In genomic region chr15:98548172-98548971, GRCh38 we compare ENCODE assay signal across 8 cellular contexts.
DNase-seq lines count a peak whose midpoint lies in the region; ATAC-seq, FAIRE-seq and TF ChIP-seq lines count a peak whose summit lies in the region.

No MANE protein-coding gene starts in this region.

- H3K27ac ChIP-seq in body of pancreas, result peak overlapping the region in 3 of 4 donors; percentile 72 to 75 (median 74)

- intact Hi-C loops in body of pancreas (cut with DNase I), result no loop called here

- peak in 2 of 3 donors; percentile 66 for TF ChIP-seq POLR2A in body of pancreas (IDR thresholded peaks at IDR 0.05)

- ATAC-seq in SK-N-SH treated with all-trans-retinoic acid at 6 μM for 48 hours (peak; percentile 77), body of pancreas (peak; percentile 84), HG03521 (IDR thresholded peaks at IDR 0.05; ENCODE audit: unreplicated experiment) (no peak)

- no peak for FAIRE-seq in GM19239 (lab: Jason Lieb, UNC)

- H3K4me1 ChIP-seq in body of pancreas, result peaks cover 25% of the 10 kb centered on the region

- WGBS in body of pancreas, 2 donors, result 0 to 3% methylated on average over 27 to 63 of the region's 63 CpGs

- TF ChIP-seq CTCF in GM13977 (IDR thresholded peaks at IDR 0.05; ENCODE audit: extremely low read depth, insufficient read depth, missing control alignments) (no peak), body of pancreas (IDR thresholded peaks at IDR 0.05) (peak in 4 of 7 experiments; percentile 4 to 21 (median 11)), retinal pigment epithelial cell (conservative IDR thresholded peaks at IDR 0.05; ENCODE audit: low read depth, low read length) (peak; percentile 17)

- in situ Hi-C loops in GM13977 (cut with MboI; ENCODE audit: low pct_unique_long_range_greater_than_20kb, low sequenced_read_pairs, unreplicated experiment), result no loop called here

- H3K4me3 ChIP-seq in body of pancreas (peak overlapping the region; percentile 15 to 18), iPS-11a (ENCODE audit: low read depth, low read length) (peak overlapping the region; percentile 70), retinal pigment epithelial cell (ENCODE audit: low read length) (peak overlapping the region; percentile 59)

- no peaks in the 10 kb centered on the region for H3K36me3 ChIP-seq in body of pancreas (replicated peaks in 1 of 2; ENCODE audit: insufficient read depth in 1 of 2, low read depth in 2 of 2)

- DNase-seq in GM13977 (ENCODE audit: low spot score) (peak; percentile 40), body of pancreas (peak; percentile 68 to 83 (median 70)), retinal pigment epithelial cell (ENCODE audit: low read depth) (peak; percentile 38), NOMO-1 (lab: John Stamatoyannopoulos, UW; ENCODE audit: unreplicated experiment in 2 of 2) (no peak), GM19239 (ENCODE audit: insufficient read length, low spot score) (no peak)

- H3K27me3 ChIP-seq in body of pancreas, result no peaks in the 10 kb centered on the region

- no peaks in the 10 kb centered on the region for H3K9me3 ChIP-seq in body of pancreas

TF ChIP-seq in SK-N-SH treated with all-trans-retinoic acid at 6 μM for 48 hours, 23 proteins besides CTCF, POLR2A, EP300 and RAD21:
- no peak for TF ChIP-seq ESRRG (CRISPR knock-in tag; IDR thresholded peaks at IDR 0.05)
- no peak for TF ChIP-seq BACH2 (CRISPR knock-in tag; IDR thresholded peaks at IDR 0.05; ENCODE audit: borderline replicate concordance)
- TF ChIP-seq CSDC2 (CRISPR knock-in tag; IDR thresholded peaks at IDR 0.05), result no peak
- TF ChIP-seq ISL1 (CRISPR knock-in tag; IDR thresholded peaks at IDR 0.05), result no peak
- no peak for TF ChIP-seq TCF4 (CRISPR knock-in tag; IDR thresholded peaks at IDR 0.05; ENCODE audit: borderline replicate concordance)
- no peak for TF ChIP-seq ZNF565 (CRISPR knock-in tag; conservative IDR thresholded peaks at IDR 0.05; ENCODE audit: low read depth)
- TF ChIP-seq, protein P1, sequence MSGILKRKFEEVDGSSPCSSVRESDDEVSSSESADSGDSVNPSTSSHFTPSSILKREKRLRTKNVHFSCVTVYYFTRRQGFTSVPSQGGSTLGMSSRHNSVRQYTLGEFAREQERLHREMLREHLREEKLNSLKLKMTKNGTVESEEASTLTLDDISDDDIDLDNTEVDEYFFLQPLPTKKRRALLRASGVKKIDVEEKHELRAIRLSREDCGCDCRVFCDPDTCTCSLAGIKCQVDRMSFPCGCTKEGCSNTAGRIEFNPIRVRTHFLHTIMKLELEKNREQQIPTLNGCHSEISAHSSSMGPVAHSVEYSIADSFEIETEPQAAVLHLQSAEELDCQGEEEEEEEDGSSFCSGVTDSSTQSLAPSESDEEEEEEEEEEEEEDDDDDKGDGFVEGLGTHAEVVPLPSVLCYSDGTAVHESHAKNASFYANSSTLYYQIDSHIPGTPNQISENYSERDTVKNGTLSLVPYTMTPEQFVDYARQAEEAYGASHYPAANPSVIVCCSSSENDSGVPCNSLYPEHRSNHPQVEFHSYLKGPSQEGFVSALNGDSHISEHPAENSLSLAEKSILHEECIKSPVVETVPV (CRISPR knock-in tag; IDR thresholded peaks at IDR 0.05), result no peak
- TF ChIP-seq, protein P2, sequence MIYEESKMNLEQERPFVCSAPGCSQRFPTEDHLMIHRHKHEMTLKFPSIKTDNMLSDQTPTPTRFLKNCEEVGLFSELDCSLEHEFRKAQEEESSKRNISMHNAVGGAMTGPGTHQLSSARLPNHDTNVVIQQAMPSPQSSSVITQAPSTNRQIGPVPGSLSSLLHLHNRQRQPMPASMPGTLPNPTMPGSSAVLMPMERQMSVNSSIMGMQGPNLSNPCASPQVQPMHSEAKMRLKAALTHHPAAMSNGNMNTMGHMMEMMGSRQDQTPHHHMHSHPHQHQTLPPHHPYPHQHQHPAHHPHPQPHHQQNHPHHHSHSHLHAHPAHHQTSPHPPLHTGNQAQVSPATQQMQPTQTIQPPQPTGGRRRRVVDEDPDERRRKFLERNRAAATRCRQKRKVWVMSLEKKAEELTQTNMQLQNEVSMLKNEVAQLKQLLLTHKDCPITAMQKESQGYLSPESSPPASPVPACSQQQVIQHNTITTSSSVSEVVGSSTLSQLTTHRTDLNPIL (CRISPR knock-in tag; IDR thresholded peaks at IDR 0.05; ENCODE audit: low read depth), result no peak
- TF ChIP-seq, protein P3, sequence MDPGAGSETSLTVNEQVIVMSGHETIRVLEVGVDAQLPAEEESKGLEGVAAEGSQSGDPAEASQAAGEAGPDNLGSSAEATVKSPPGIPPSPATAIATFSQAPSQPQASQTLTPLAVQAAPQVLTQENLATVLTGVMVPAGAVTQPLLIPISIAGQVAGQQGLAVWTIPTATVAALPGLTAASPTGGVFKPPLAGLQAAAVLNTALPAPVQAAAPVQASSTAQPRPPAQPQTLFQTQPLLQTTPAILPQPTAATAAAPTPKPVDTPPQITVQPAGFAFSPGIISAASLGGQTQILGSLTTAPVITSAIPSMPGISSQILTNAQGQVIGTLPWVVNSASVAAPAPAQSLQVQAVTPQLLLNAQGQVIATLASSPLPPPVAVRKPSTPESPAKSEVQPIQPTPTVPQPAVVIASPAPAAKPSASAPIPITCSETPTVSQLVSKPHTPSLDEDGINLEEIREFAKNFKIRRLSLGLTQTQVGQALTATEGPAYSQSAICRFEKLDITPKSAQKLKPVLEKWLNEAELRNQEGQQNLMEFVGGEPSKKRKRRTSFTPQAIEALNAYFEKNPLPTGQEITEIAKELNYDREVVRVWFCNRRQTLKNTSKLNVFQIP (CRISPR knock-in tag; IDR thresholded peaks at IDR 0.05; ENCODE audit: borderline replicate concordance, low read depth), result no peak
- no peak for TF ChIP-seq TSHZ2 (CRISPR knock-in tag; IDR thresholded peaks at IDR 0.05)
- no peak for TF ChIP-seq ZNF70 (CRISPR knock-in tag; IDR thresholded peaks at IDR 0.05)

Comparison
In these comparisons a context has a peak if more than half of its experiments do, and no peak if none do; other contexts are left out.
1. DNase-seq: peak in GM13977 (single experiment), body of pancreas (4 of 4) and retinal pigment epithelial cell (single experiment); none in NOMO-1 (0 of 2) and GM19239 (single experiment).
2. H3K4me3 ChIP-seq: peak in every context shown above with its lines; median percentile 70 in iPS-11a; 59 in retinal pigment epithelial cell; 16 in body of pancreas.